8 cellular contexts compared by ENCODE assay signal in genomic region chr12:110688446-110689001, GRCh38. TPM values are rescaled to one million over a fixed set of nuclear protein-coding genes. Genes with fewer than 3 reads are reported as not detected.
DNase-seq lines count a peak whose midpoint lies in the region; ATAC-seq lines count a peak whose summit lies in the region.

No MANE protein-coding gene starts in this region.

- ATAC-seq in activated CD8-positive, alpha-beta memory T cell treated with anti-CD3 and anti-CD28 coated beads, Interleukin-2, amount 10 ng/mL, durations not matched to agents 7 days and 5 days: no peak
- ATAC-seq in HG02623 (IDR thresholded peaks at IDR 0.05; ENCODE audit: unreplicated experiment): no peak

- peaks cover 17% of the 10 kb centered on the region for H3K4me1 ChIP-seq in stomach smooth muscle (ENCODE audit: control insufficient read depth, insufficient read depth, low read length)

- peaks cover 0 to 2% of the 10 kb centered on the region in 2 donors for H3K36me3 ChIP-seq in stomach smooth muscle (ENCODE audit: control insufficient read depth in 2 of 2, insufficient read depth in 2 of 2, low read length in 2 of 2)

- peak overlapping the region; percentile 64 to 81 for H3K4me3 ChIP-seq in stomach smooth muscle (ENCODE audit: low read length in 2 of 2)

- peaks cover 14% of the 10 kb centered on the region for H3K36me3 Mint-ChIP-seq in activated CD8-positive, alpha-beta memory T cell treated with anti-CD3 and anti-CD28 coated beads, Interleukin-2, amount 10 ng/mL, durations not matched to agents 7 days and 5 days
- peaks cover 6% of the 10 kb centered on the region for H3K36me3 Mint-ChIP-seq in activated naive CD8-positive, alpha-beta T cell

- no peaks in the 10 kb centered on the region for H3K9me3 Mint-ChIP-seq in activated CD8-positive, alpha-beta memory T cell treated with anti-CD3 and anti-CD28 coated beads, Interleukin-2, amount 10 ng/mL, durations not matched to agents 7 days and 5 days (ENCODE audit: low read depth)
- H3K9me3 Mint-ChIP-seq in activated naive CD8-positive, alpha-beta T cell (ENCODE audit: low read depth): no peaks in the 10 kb centered on the region

- peak overlapping the region; percentile 78 for H3K4me3 Mint-ChIP-seq in activated CD8-positive, alpha-beta memory T cell treated with anti-CD3 and anti-CD28 coated beads, Interleukin-2, amount 10 ng/mL, durations not matched to agents 7 days and 5 days
- peak overlapping the region; percentile 76 for H3K4me3 Mint-ChIP-seq in activated naive CD8-positive, alpha-beta T cell

- no peaks in the 10 kb centered on the region for H3K9me3 ChIP-seq in stomach smooth muscle (ENCODE audit: control insufficient read depth in 2 of 2, low read length in 2 of 2)

- peaks cover 35% of the 10 kb centered on the region for H3K4me1 Mint-ChIP-seq in activated CD8-positive, alpha-beta memory T cell treated with anti-CD3 and anti-CD28 coated beads, Interleukin-2, amount 10 ng/mL, durations not matched to agents 7 days and 5 days
- H3K4me1 Mint-ChIP-seq in activated naive CD8-positive, alpha-beta T cell (ENCODE audit: low read depth): peaks cover 34% of the 10 kb centered on the region

- H3K27me3 ChIP-seq in stomach smooth muscle (ENCODE audit: control insufficient read depth in 1 of 2, insufficient read depth in 2 of 2, low read length in 2 of 2): no peaks in the 10 kb centered on the region

- no peaks in the 10 kb centered on the region for H3K27me3 Mint-ChIP-seq in activated CD8-positive, alpha-beta memory T cell treated with anti-CD3 and anti-CD28 coated beads, Interleukin-2, amount 10 ng/mL, durations not matched to agents 7 days and 5 days
- H3K27me3 Mint-ChIP-seq in activated naive CD8-positive, alpha-beta T cell: no peaks in the 10 kb centered on the region

- CTCF ChIA-PET in activated CD8-positive, alpha-beta memory T cell treated with anti-CD3 and anti-CD28 coated beads, Interleukin-2, amount 10 ng/mL, durations not matched to agents 7 days and 5 days (lab: Charles Lee): no interaction called here

- peak overlapping the region; percentile 59 to 69 for H3K9ac ChIP-seq in stomach smooth muscle (ENCODE audit: low read length in 2 of 2)

- no peak overlapping the region for H3K27ac ChIP-seq in stomach smooth muscle (ENCODE audit: low read length)

- H3K27ac Mint-ChIP-seq in activated CD8-positive, alpha-beta memory T cell treated with anti-CD3 and anti-CD28 coated beads, Interleukin-2, amount 10 ng/mL, durations not matched to agents 7 days and 5 days: peak overlapping the region; percentile 71
- H3K27ac Mint-ChIP-seq in activated naive CD8-positive, alpha-beta T cell: no peak overlapping the region

- no peak for DNase-seq in activated CD8-positive, alpha-beta memory T cell treated with anti-CD3 and anti-CD28 coated beads, Interleukin-2, amount 10 ng/mL, durations not matched to agents 7 days and 5 days
- no peak for DNase-seq in activated CD8-positive, alpha-beta memory T cell treated with anti-CD3 and anti-CD28 coated beads for 24 hours
- peak; percentile 27 for DNase-seq in iPS-NIHi11 (ENCODE audit: low spot score)
- no peak for DNase-seq in DMS114 treated with DMSO at 0.1 percent for 48 hours (lab: John Stamatoyannopoulos, UW; ENCODE audit: unreplicated experiment)
- DNase-seq in NCI-H524 treated with DMSO at 0.1 percent for 48 hours (lab: John Stamatoyannopoulos, UW): no peak

RNA-seq across cellular contexts. Expression of gene HVCN1, which starts 0.4 kb away (rescaled TPM):
- 10 to 100 TPM; 11.7 to 19.9 TPM for total RNA-seq in activated CD8-positive, alpha-beta memory T cell treated with anti-CD3 and anti-CD28 coated beads, Interleukin-2, amount 10 ng/mL, durations not matched to agents 7 days and 5 days

RNA-seq across cellular contexts. Expression of gene PPP1CC, which starts 54.2 kb away (rescaled TPM):
- total RNA-seq in activated CD8-positive, alpha-beta memory T cell treated with anti-CD3 and anti-CD28 coated beads, Interleukin-2, amount 10 ng/mL, durations not matched to agents 7 days and 5 days: 100 to 1,000 TPM; 174 to 200 TPM
